In genomic region chr7:130970696-130971095, GRCh38 we compare ENCODE assay signal across 13 cellular contexts.
DNase-seq lines count a peak whose midpoint lies in the region; ATAC-seq and TF ChIP-seq lines count a peak whose summit lies in the region.
"Had no signal": no experiment of that assay in that cellular context is flagged by ENCODE, and none has a peak within 500 bp of the region (broad histone marks: within the 10 kb centered on the region; RNA-seq: fewer than 3 reads in every experiment).

No MANE protein-coding gene starts in this region.

- H3K4me1 ChIP-seq in GM23338 (ENCODE audit: insufficient read depth), result no peaks in the 10 kb centered on the region

- H3K27ac Mint-ChIP-seq in CD4-positive, alpha-beta T cell, result peak overlapping the region; percentile 31
- H3K27ac Mint-ChIP-seq in GM23338 (no peak overlapping the region; the same call in 1 of the 2 replicates), naive B cell (peak overlapping the region in 4 of 6 donors; percentile 26 to 72 (median 70))
- peak overlapping the region; percentile 98 for H3K27ac Mint-ChIP-seq in activated naive CD4-positive, alpha-beta T cell treated with anti-CD3 and anti-CD28 coated beads, Interleukin-2, amount 50 U/mL, for 24 hours

- POLR2A ChIA-PET in CD4-positive, alpha-beta T cell (lab: Charles Lee), result interaction anchor here (1.0 to 1.7 kb wide), 3 partner anchors 14 to 29 kb away, joined by 3 to 6 read pairs (median 3); no protein-coding TSS in a partner anchor

- intact Hi-C loops in CD4-positive, alpha-beta T cell (cut with DNase I, micrococcal nuclease), result loop anchor here in 1 of 2 experiments (5.0 kb wide), 1 partner anchor 37 kb away; no protein-coding TSS in a partner anchor

- no peak overlapping the region for H3K4me3 ChIP-seq in GM23338
- H3K4me3 ChIP-seq: lower lobe of right lung, upper lobe of right lung had no signal

- H3K27me3 Mint-ChIP-seq in CD4-positive, alpha-beta T cell, result no peaks in the 10 kb centered on the region
- H3K27me3 Mint-ChIP-seq in GM23338 (ENCODE audit: insufficient read depth, low read depth, poor library complexity), result peaks cover 4% of the 10 kb centered on the region
- H3K27me3 Mint-ChIP-seq in activated naive CD4-positive, alpha-beta T cell treated with anti-CD3 and anti-CD28 coated beads, Interleukin-2, amount 50 U/mL, for 24 hours, result no peaks in the 10 kb centered on the region
- no peaks in the 10 kb centered on the region for H3K27me3 Mint-ChIP-seq in naive B cell

- H3K27ac ChIP-seq in CD4-positive, alpha-beta T cell (ENCODE audit: low read depth, low read length), result no peak overlapping the region
- H3K27ac ChIP-seq in GM23338 (ENCODE audit: low read depth), result peak overlapping the region; percentile 1; the same call in 1 of the 2 replicates
- H3K27ac ChIP-seq: lower lobe of right lung, upper lobe of right lung had no signal

- peaks cover 2% of the 10 kb centered on the region for H3K9me3 Mint-ChIP-seq in CD4-positive, alpha-beta T cell
- H3K9me3 Mint-ChIP-seq in GM23338 (peaks cover 18% of the 10 kb centered on the region), naive B cell (peaks cover 0 to 18% (median 4%) of the 10 kb centered on the region in 7 donors)
- H3K9me3 Mint-ChIP-seq in activated naive CD4-positive, alpha-beta T cell treated with anti-CD3 and anti-CD28 coated beads, Interleukin-2, amount 50 U/mL, for 24 hours, result peaks cover 4% of the 10 kb centered on the region

- H3K4me3 Mint-ChIP-seq in CD4-positive, alpha-beta T cell, result no peak overlapping the region
- H3K4me3 Mint-ChIP-seq in GM23338 (no peak overlapping the region), naive B cell (no peak overlapping the region)
- peak overlapping the region; percentile 71 for H3K4me3 Mint-ChIP-seq in activated naive CD4-positive, alpha-beta T cell treated with anti-CD3 and anti-CD28 coated beads, Interleukin-2, amount 50 U/mL, for 24 hours

- H3K36me3 Mint-ChIP-seq in CD4-positive, alpha-beta T cell (ENCODE audit: low read depth), result peaks cover 79% of the 10 kb centered on the region
- H3K36me3 Mint-ChIP-seq in GM23338 (ENCODE audit: low read depth) (peaks cover 33% of the 10 kb centered on the region), naive B cell (peaks cover 29 to 36% of the 10 kb centered on the region in 2 donors)
- H3K36me3 Mint-ChIP-seq in activated naive CD4-positive, alpha-beta T cell treated with anti-CD3 and anti-CD28 coated beads, Interleukin-2, amount 50 U/mL, for 24 hours, result peaks cover 38% of the 10 kb centered on the region

- CTCF ChIA-PET in CD4-positive, alpha-beta T cell (lab: Charles Lee), result interaction anchor here (1.0 to 2.4 kb wide), 5 partner anchors 12 to 74 kb away, joined by 3 to 16 read pairs (median 4); no protein-coding TSS in a partner anchor

- no peaks in the 10 kb centered on the region for H3F3A ChIP-seq in GM23338 (replicated peaks; ENCODE audit: low read depth)

- H3K36me3 ChIP-seq in GM23338 (ENCODE audit: insufficient read depth), result peaks cover 5% of the 10 kb centered on the region; the same call in 1 of the 2 replicates

- H3K9me3 ChIP-seq in CD4-positive, alpha-beta T cell (ENCODE audit: control insufficient read depth, low read length), result no peaks in the 10 kb centered on the region
- H3K9me3 ChIP-seq: lower lobe of right lung, upper lobe of right lung had no signal

- 0 out of 2 replicates have a peak, but pooled peaks cover 6% of the 10 kb centered on the region for H3K79me2 ChIP-seq in GM23338 (replicated peaks; ENCODE audit: insufficient read depth)

- no peaks in the 10 kb centered on the region for H3K9me2 ChIP-seq in GM23338 (ENCODE audit: insufficient read depth)

- no peak for DNase-seq in CD4-positive, alpha-beta T cell
- DNase-seq in GM23338 (ENCODE audit: low spot score), result no peak
- DNase-seq in naive B cell, result no peak
- no peak for DNase-seq in NCI-H2196 (lab: John Stamatoyannopoulos, UW; ENCODE audit: unreplicated experiment)
- no peak for DNase-seq in H4 (ENCODE audit: low spot score)
- DNase-seq: COR-L47, lower lobe of right lung, MV-4-11, NCI-H524 treated with DMSO at 0.1 percent for 48 hours, SW 1271, upper lobe of right lung had no signal

- peaks cover 85% of the 10 kb centered on the region for H3K4me1 Mint-ChIP-seq in CD4-positive, alpha-beta T cell (ENCODE audit: low read depth)
- H3K4me1 Mint-ChIP-seq in GM23338 (no peaks in the 10 kb centered on the region), naive B cell (peaks cover 37 to 60% (median 50%) of the 10 kb centered on the region in 3 donors)
- peaks cover 90% of the 10 kb centered on the region for H3K4me1 Mint-ChIP-seq in activated naive CD4-positive, alpha-beta T cell treated with anti-CD3 and anti-CD28 coated beads, Interleukin-2, amount 50 U/mL, for 24 hours

- no peak for TF ChIP-seq CTCF in CD4-positive, alpha-beta T cell (IDR thresholded peaks at IDR 0.05)
- no peak for TF ChIP-seq CTCF in GM23338 (conservative IDR thresholded peaks at IDR 0.05; ENCODE audit: low read depth in 2 of 2)

- H3K4me2 ChIP-seq in GM23338, result no peak overlapping the region

- H3K27me3 ChIP-seq in CD4-positive, alpha-beta T cell (ENCODE audit: control insufficient read depth, insufficient read depth, low read length), result no peaks in the 10 kb centered on the region
- no peaks in the 10 kb centered on the region for H3K27me3 ChIP-seq in GM23338 (ENCODE audit: insufficient read depth)
- H3K27me3 ChIP-seq: upper lobe of right lung had no signal

- no peak overlapping the region for H2AFZ ChIP-seq in GM23338

- ATAC-seq in CD4-positive, alpha-beta T cell (ENCODE audit: poor library complexity), result no peak
- ATAC-seq in GM23338, result no peak
- ATAC-seq in naive B cell (ENCODE audit: low read depth in 2 of 2), result no peak
- ATAC-seq in GM21447 (IDR thresholded peaks at IDR 0.05; ENCODE audit: unreplicated experiment), result no peak
- ATAC-seq: upper lobe of right lung had no signal

- no peaks in the 10 kb centered on the region for H4K20me1 ChIP-seq in GM23338 (replicated peaks; ENCODE audit: insufficient read depth)

TF ChIP-seq in GM23338, 12 proteins besides CTCF, POLR2A, EP300 and RAD21:
- TF ChIP-seq REST (IDR thresholded peaks at IDR 0.05; ENCODE audit: unreplicated experiment) (no peak), POLR2AphosphoS5 (IDR thresholded peaks at IDR 0.05; ENCODE audit: low read depth) (no peak)
TF ChIP-seq in GM23338: peak in this region for 0.
